21 cellular contexts compared by ENCODE assay signal in genomic region chr4:8125526-8126056, GRCh38.
"Had no signal": no experiment of that assay in that cellular context is flagged by ENCODE, and none has a peak within 500 bp of the region (broad histone marks: within the 10 kb centered on the region; RNA-seq: fewer than 3 reads in every experiment).

No MANE protein-coding gene starts in this region.

- ATAC-seq: HepG2 had no signal

- DNase-seq: IMR-90, Karpas-422, KG1, MG63, NCI-H1092 treated with DMSO at 0.1 percent for 48 hours, NCI-H1436, NCI-H187, NCI-H2029, NCI-H2081 treated with DMSO at 0.1 percent for 48 hours, NCI-H2171, NCI-H226, NCI-H446, NCI-H510A, NCI-H524 treated with DMSO at 0.1 percent for 48 hours, NCI-H69, NCI-H774, RPMI8226, SHP77, SK-N-SH had no signal

- FAIRE-seq: HepG2, RCC 7860 had no signal

- H3K27me3 ChIP-seq: MG63 had no signal

- H3K9ac ChIP-seq: SK-N-SH had no signal

- H3K36me3 ChIP-seq: MG63 had no signal

- H3K4me2 ChIP-seq: SK-N-SH had no signal

- H3K9me3 ChIP-seq: MG63, SK-N-SH had no signal

- H3K4me3 ChIP-seq: MG63 had no signal
